ENCODE assay signal across 11 cellular contexts in genomic region chr16:24906199-24906808, GRCh38.
A peak's percentile ranks its signal among the peaks of the same experiment; 100 is the strongest.
DNase-seq lines count a peak whose midpoint lies in the region; ATAC-seq, FAIRE-seq and TF ChIP-seq lines count a peak whose summit lies in the region.
"Had no signal": no experiment of that assay in that cellular context is flagged by ENCODE, and none has a peak within 500 bp of the region (broad histone marks: within the 10 kb centered on the region; RNA-seq: fewer than 3 reads in every experiment).

No MANE protein-coding gene starts in this region.

- H3K4me1 ChIP-seq in pancreas: no peaks in the 10 kb centered on the region

- H3K27ac ChIP-seq in dorsolateral prefrontal cortex: peak overlapping the region in 5 of 59 donors; percentile 13 to 47 (median 19)
- H3K27ac ChIP-seq in pancreas: no peak overlapping the region

- TF ChIP-seq CTCF in dorsolateral prefrontal cortex (IDR thresholded peaks at IDR 0.05 in 54 of 56, conservative IDR thresholded peaks at IDR 0.05 in 2 of 56; ENCODE audit: low read depth in 1 of 56, partially characterized antibody in 56 of 56) (peak; percentile 17 to 74 (median 46)), pancreas (IDR thresholded peaks at IDR 0.05) (peak in 3 of 4 donors; percentile 25 to 43 (median 27))

- no peaks in the 10 kb centered on the region for H3K9me3 ChIP-seq in pancreas

- no peak for FAIRE-seq in pancreas (lab: Jason Lieb, UNC)
- FAIRE-seq: A204.1, H54 had no signal

- peak; percentile 28 for DNase-seq in DMS53 (lab: John Stamatoyannopoulos, UW)
- no peak for DNase-seq in DMS53 treated with DMSO at 0.1 percent for 48 hours (lab: John Stamatoyannopoulos, UW; ENCODE audit: unreplicated experiment)
- DNase-seq in MV-4-11 (lab: John Stamatoyannopoulos, UW): peak; percentile 6
- no peak for DNase-seq in dorsolateral prefrontal cortex
- DNase-seq in pancreas: no peak
- DNase-seq in activated CD4-positive, CD25-positive, alpha-beta regulatory T cell treated with anti-CD3 and anti-CD28 coated beads, Interleukin-2, amount 50 U/mL, for 72 hours: no peak
- DNase-seq in amniotic stem cell (lab: John Stamatoyannopoulos, UW): no peak
- DNase-seq: activated gamma-delta T cell treated with Interleukin-2 at 50 U/mL for 16 hours had no signal

- H3K36me3 ChIP-seq in pancreas: no peaks in the 10 kb centered on the region

- H3K4me3 ChIP-seq in dorsolateral prefrontal cortex (no peak overlapping the region), pancreas (no peak overlapping the region)

- H3K27me3 ChIP-seq in dorsolateral prefrontal cortex (no peaks in the 10 kb centered on the region), pancreas (no peaks in the 10 kb centered on the region)

- 41 to 47% methylated on average over 14 of the region's 14 CpGs for WGBS in pancreas, 2 donors

- ATAC-seq in pancreas (peak in 2 of 4 donors; percentile 41 to 54), HG03439 (IDR thresholded peaks at IDR 0.05; ENCODE audit: unreplicated experiment) (no peak)

- intact Hi-C loops in dorsolateral prefrontal cortex (cut with DNase I) (no loop called here), pancreas (cut with DNase I) (no loop called here)

Comparison
In these comparisons a context has a peak if more than half of its experiments do, and no peak if none do; other contexts are left out.
1. DNase-seq: peak in DMS53 (single experiment) and MV-4-11 (single experiment); none in DMS53 treated with DMSO at 0.1 percent for 48 hours (single experiment), dorsolateral prefrontal cortex (0 of 10), pancreas (0 of 6), activated CD4-positive, CD25-positive, alpha-beta regulatory T cell treated with anti-CD3 and anti-CD28 coated beads, Interleukin-2, amount 50 U/mL, for 72 hours (single experiment) and amniotic stem cell (single experiment).